Comparison of ENCODE assay signal across 8 cellular contexts in the genomic region with DNA sequence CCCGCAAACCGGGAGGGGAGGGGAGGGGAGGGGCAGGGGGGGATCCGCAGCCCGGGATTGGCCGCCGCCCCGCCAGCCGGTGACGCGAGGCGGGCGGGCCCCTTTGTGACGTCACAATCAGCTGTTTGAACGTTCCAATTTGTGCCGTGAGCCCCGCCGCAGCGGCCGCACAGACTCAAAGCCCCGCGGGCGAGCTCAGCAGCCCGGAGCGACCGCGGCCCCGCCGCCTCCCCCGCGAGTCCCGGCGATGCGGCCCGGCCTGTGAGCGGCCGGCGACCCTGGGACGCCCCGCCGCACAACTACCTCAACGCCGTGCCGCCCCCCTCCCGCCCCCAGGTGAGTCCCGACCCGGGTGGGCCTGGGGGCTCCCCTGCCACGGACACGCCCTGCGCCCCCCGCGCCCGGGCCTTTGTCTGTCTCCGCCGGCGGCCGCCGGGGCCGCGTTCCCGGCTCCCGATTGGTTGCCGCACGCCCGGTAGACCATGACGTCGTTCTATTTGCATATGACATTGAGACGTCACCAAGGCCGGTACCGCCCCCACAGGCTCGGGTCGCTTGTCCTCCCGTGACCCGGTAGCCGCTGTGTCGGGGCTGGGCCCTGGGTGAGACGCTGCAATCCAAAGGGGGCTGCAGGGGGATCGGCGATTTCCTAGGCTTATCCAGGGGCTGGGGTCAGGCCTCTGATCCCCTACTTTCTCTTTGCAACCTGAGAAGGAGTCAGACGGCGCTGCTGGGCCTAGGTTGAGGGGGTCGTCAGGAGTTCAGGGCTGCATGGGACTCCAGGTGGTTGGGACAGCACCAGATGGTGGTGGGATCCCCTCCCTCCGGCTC. TPM values are rescaled to one million over a fixed set of nuclear protein-coding genes. Genes with fewer than 3 reads are reported as not detected.
DNase-seq lines count a peak whose midpoint lies in the region; TF ChIP-seq lines count a peak whose summit lies in the region.

TP53INP2 (plus strand) TSS at position 168 of the 831 bp plus-strand sequence. CDS start 4,396 bp downstream, outside the sequence.

- no peak for TF ChIP-seq EP300 in SK-N-SH (IDR thresholded peaks at IDR 0.05; ENCODE audit: borderline replicate concordance in 1 of 2, low read depth in 1 of 2, low read length in 1 of 2)

- peak within 1 kb of the TSS; percentile 89 for H3K4me2 ChIP-seq in SK-N-SH

- peaks cover 0 to 4% of the 10 kb centered on the region in 2 experiments for H3K36me3 ChIP-seq in SK-N-SH (replicated peaks in 1 of 2; ENCODE audit: control insufficient read depth in 1 of 2, insufficient read depth in 2 of 2, low read length in 1 of 2)

- peak within 1 kb of the TSS; percentile 96 for H3K4me3 Mint-ChIP-seq in HFFc6
- peak within 1 kb of the TSS; percentile 93 for H3K4me3 Mint-ChIP-seq in activated naive CD4-positive, alpha-beta T cell treated with anti-CD3 and anti-CD28 coated beads, Interleukin-2, amount 50 U/mL, for 24 hours

- peak within 1 kb of the TSS; percentile 94 for H3K27ac Mint-ChIP-seq in HFFc6
- peak within 1 kb of the TSS; percentile 77 for H3K27ac Mint-ChIP-seq in activated naive CD4-positive, alpha-beta T cell treated with anti-CD3 and anti-CD28 coated beads, Interleukin-2, amount 50 U/mL, for 24 hours

- peak within 1 kb of the TSS; percentile 98 for H3K9ac ChIP-seq in SK-N-SH

- no peak for TF ChIP-seq CTCF in HFFc6 (IDR thresholded peaks at IDR 0.05)
- TF ChIP-seq CTCF in SK-N-SH (IDR thresholded peaks at IDR 0.05) = no peak

- TF ChIP-seq RAD21 in SK-N-SH (IDR thresholded peaks at IDR 0.05; ENCODE audit: low read length) = no peak

- no peaks in the 10 kb centered on the region for H3K9me2 ChIP-seq in SK-N-SH

- 2% methylated on average over 7 of the region's 82 CpGs for WGBS in SK-N-SH (ENCODE audit: low lambda C conversion rate)

- POLR2A ChIA-PET in SK-N-SH (lab: Yijun Ruan, JAX) = interaction anchor here (0.6 to 1.6 kb wide), 7 partner anchors 9 to 1357 kb away, joined by 3 to 14 read pairs (median 4); partner anchors contain the start of genes MAP1LC3A and PIGU

- peak; percentile 93 for DNase-seq in ELR (ENCODE audit: low read depth)
- DNase-seq in HFFc6 = peak; percentile 75
- DNase-seq in NCI-H1092 treated with DMSO at 0.1 percent for 48 hours (lab: John Stamatoyannopoulos, UW) = peak; percentile 86
- peak; percentile 96 for DNase-seq in SK-N-SH
- peak; percentile 91 for DNase-seq in germinal center (ENCODE audit: low spot score)
- peak; percentile 49 to 94 (median 88) for DNase-seq in nucleus accumbens (lab: John Stamatoyannopoulos, UW)
- DNase-seq in substantia nigra (lab: John Stamatoyannopoulos, UW) = peak; percentile 55 to 97 (median 89)

- H3K36me3 Mint-ChIP-seq in HFFc6 (ENCODE audit: low read depth) = no peaks in the 10 kb centered on the region
- no peaks in the 10 kb centered on the region for H3K36me3 Mint-ChIP-seq in activated naive CD4-positive, alpha-beta T cell treated with anti-CD3 and anti-CD28 coated beads, Interleukin-2, amount 50 U/mL, for 24 hours

- H3K4me1 Mint-ChIP-seq in HFFc6 (ENCODE audit: low read depth) = peaks cover 45% of the 10 kb centered on the region
- peaks cover 27% of the 10 kb centered on the region for H3K4me1 Mint-ChIP-seq in activated naive CD4-positive, alpha-beta T cell treated with anti-CD3 and anti-CD28 coated beads, Interleukin-2, amount 50 U/mL, for 24 hours

- no peaks in the 10 kb centered on the region for H3K79me2 ChIP-seq in SK-N-SH (ENCODE audit: insufficient read depth)

- peaks cover 11% of the 10 kb centered on the region for H3K27me3 Mint-ChIP-seq in HFFc6 (ENCODE audit: insufficient read depth)
- H3K27me3 Mint-ChIP-seq in activated naive CD4-positive, alpha-beta T cell treated with anti-CD3 and anti-CD28 coated beads, Interleukin-2, amount 50 U/mL, for 24 hours = no peaks in the 10 kb centered on the region

- peak within 1 kb of the TSS; percentile 89 for H2AFZ ChIP-seq in SK-N-SH (ENCODE audit: low read depth)

- H3K4me3 ChIP-seq in SK-N-SH (ENCODE audit: low read depth in 2 of 2, low read length in 1 of 2) = peak within 1 kb of the TSS; percentile 84 to 92

- peaks cover 17% of the 10 kb centered on the region for H3F3A ChIP-seq in SK-N-SH (replicated peaks; ENCODE audit: insufficient read depth)

- H3K9me3 Mint-ChIP-seq in HFFc6 = no peaks in the 10 kb centered on the region
- H3K9me3 Mint-ChIP-seq in activated naive CD4-positive, alpha-beta T cell treated with anti-CD3 and anti-CD28 coated beads, Interleukin-2, amount 50 U/mL, for 24 hours = no peaks in the 10 kb centered on the region

- peaks cover 8 to 21% of the 10 kb centered on the region in 2 experiments; a peak in 3 of 4 replicates for H3K4me1 ChIP-seq in SK-N-SH (ENCODE audit: control insufficient read depth in 1 of 2, insufficient read depth in 2 of 2, low read depth in 1 of 2, low read length in 1 of 2)

- no peaks in the 10 kb centered on the region for H3K27me3 ChIP-seq in SK-N-SH (ENCODE audit: insufficient read depth)

- no peaks in the 10 kb centered on the region for H3K9me3 ChIP-seq in SK-N-SH

- no peaks in the 10 kb centered on the region for H4K20me1 ChIP-seq in SK-N-SH (ENCODE audit: insufficient read depth)

- CTCF ChIA-PET in SK-N-SH (lab: Yijun Ruan, JAX) = interaction anchor here (1.0 to 2.1 kb wide), 9 partner anchors 24 to 392 kb away, joined by 3 to 9 read pairs (median 4); partner anchors contain the start of genes DYNLRB1 and MAP1LC3A

- H3K27ac ChIP-seq in SK-N-SH (ENCODE audit: low read depth in 2 of 2, low read length in 1 of 2) = peak within 1 kb of the TSS; percentile 86 to 94
- peak within 1 kb of the TSS; percentile 96 for H3K27ac ChIP-seq in substantia nigra (ENCODE audit: low read depth, low read length, poor library complexity, severe bottlenecking)

TF ChIP-seq in SK-N-SH, 30 proteins besides CTCF, POLR2A, EP300 and RAD21:
- TF ChIP-seq SMC3 (IDR thresholded peaks at IDR 0.05; ENCODE audit: low read depth, low read length) (no peak), MXI1 (IDR thresholded peaks at IDR 0.05; ENCODE audit: low read depth, low read length) (peak; percentile 43; the same call in 1 of the 2 replicates), NRF1 (IDR thresholded peaks at IDR 0.05; ENCODE audit: low read depth, low read length) (no peak), JUND (IDR thresholded peaks at IDR 0.05) (no peak), USF1 (IDR thresholded peaks at IDR 0.05; ENCODE audit: borderline replicate concordance, low read depth) (no peak), YY1 (IDR thresholded peaks at IDR 0.05; ENCODE audit: low read depth) (no peak), EZH2phosphoT487 (IDR thresholded peaks at IDR 0.05; ENCODE audit: borderline replicate concordance, low read depth) (no peak), RFX5 (IDR thresholded peaks at IDR 0.05; ENCODE audit: low read length) (0 out of 2 replicates have a peak, but pooled peaks have one; percentile 47), SIN3A (IDR thresholded peaks at IDR 0.05; ENCODE audit: borderline replicate concordance, low read depth, low read length) (peak; percentile 68; the same call in 1 of the 2 replicates), RXRA (IDR thresholded peaks at IDR 0.05; ENCODE audit: borderline replicate concordance, low read depth) (peak; percentile 62; the same call in 1 of the 2 replicates)
- TF ChIP-seq, protein P1, sequence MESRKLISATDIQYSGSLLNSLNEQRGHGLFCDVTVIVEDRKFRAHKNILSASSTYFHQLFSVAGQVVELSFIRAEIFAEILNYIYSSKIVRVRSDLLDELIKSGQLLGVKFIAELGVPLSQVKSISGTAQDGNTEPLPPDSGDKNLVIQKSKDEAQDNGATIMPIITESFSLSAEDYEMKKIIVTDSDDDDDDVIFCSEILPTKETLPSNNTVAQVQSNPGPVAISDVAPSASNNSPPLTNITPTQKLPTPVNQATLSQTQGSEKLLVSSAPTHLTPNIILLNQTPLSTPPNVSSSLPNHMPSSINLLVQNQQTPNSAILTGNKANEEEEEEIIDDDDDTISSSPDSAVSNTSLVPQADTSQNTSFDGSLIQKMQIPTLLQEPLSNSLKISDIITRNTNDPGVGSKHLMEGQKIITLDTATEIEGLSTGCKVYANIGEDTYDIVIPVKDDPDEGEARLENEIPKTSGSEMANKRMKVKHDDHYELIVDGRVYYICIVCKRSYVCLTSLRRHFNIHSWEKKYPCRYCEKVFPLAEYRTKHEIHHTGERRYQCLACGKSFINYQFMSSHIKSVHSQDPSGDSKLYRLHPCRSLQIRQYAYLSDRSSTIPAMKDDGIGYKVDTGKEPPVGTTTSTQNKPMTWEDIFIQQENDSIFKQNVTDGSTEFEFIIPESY (IDR thresholded peaks at IDR 0.05; ENCODE audit: borderline replicate concordance, low read depth) = no peak
- TF ChIP-seq, protein P2, sequence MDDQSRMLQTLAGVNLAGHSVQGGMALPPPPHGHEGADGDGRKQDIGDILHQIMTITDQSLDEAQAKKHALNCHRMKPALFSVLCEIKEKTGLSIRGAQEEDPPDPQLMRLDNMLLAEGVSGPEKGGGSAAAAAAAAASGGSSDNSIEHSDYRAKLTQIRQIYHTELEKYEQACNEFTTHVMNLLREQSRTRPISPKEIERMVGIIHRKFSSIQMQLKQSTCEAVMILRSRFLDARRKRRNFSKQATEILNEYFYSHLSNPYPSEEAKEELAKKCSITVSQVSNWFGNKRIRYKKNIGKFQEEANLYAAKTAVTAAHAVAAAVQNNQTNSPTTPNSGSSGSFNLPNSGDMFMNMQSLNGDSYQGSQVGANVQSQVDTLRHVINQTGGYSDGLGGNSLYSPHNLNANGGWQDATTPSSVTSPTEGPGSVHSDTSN (IDR thresholded peaks at IDR 0.05) = peak; percentile 56; the same call in 1 of the 2 replicates

RNA-seq across cellular contexts. Expression of gene TP53INP2, which starts in this region (rescaled TPM):
- 10 to 100 TPM; 14.2 to 23.8 (median 21.3) TPM for total RNA-seq in HFFc6 (2021; fragmentation: NEBNext Ultra II Directional; extraction: Animal tissue kit (Norgen Biotek cat#: 25700))
- polyA plus RNA-seq in SK-N-SH (2012; rRNA removed) = 4.9 and 6.4 TPM in 2 replicates
- 6.0 and 7.1 TPM in 2 replicates for polyA plus RNA-seq in SK-N-SH (2012; cell fraction: cytosol; rRNA removed)
- polyA plus RNA-seq in SK-N-SH (2012; cell fraction: nucleus; rRNA removed) = 13.3 and 21.4 TPM in 2 replicates

Comparison
In these comparisons a context has a peak if more than half of its experiments do, and no peak if none do; other contexts are left out.
1. Peak in every context shown above with its lines: DNase-seq, H3K4me3 ChIP-seq and H3K27ac ChIP-seq.